Comparison of ENCODE assay signal across 15 cellular contexts in genomic region chr2:111668741-111669140, GRCh38.
DNase-seq lines count a peak whose midpoint lies in the region; ATAC-seq and TF ChIP-seq lines count a peak whose summit lies in the region.
"Had no signal": no experiment of that assay in that cellular context is flagged by ENCODE, and none has a peak within 500 bp of the region (broad histone marks: within the 10 kb centered on the region; RNA-seq: fewer than 3 reads in every experiment).

No MANE protein-coding gene starts in this region.

- H3K27me3 ChIP-seq in DND-41 (ENCODE audit: insufficient read depth, low read length, poor library complexity) (no peaks in the 10 kb centered on the region), GM23248 (replicated peaks; ENCODE audit: insufficient read depth) (no peaks in the 10 kb centered on the region), BE2C (no peaks in the 10 kb centered on the region)
- H3K27me3 ChIP-seq: BLaER1 treated with 17β-estradiol and CSF1 and Interleukin-3, amounts not matched to agents 10 nM and 100 nM had no signal

- H3K36me3 ChIP-seq in DND-41 (ENCODE audit: insufficient read depth, low read length): no peaks in the 10 kb centered on the region
- H3K36me3 ChIP-seq in OCI-LY7 (ENCODE audit: insufficient read depth, low read length): peaks cover 19% of the 10 kb centered on the region
- H3K36me3 ChIP-seq in GM23248 (ENCODE audit: low read depth): no peaks in the 10 kb centered on the region
- no peaks in the 10 kb centered on the region for H3K36me3 ChIP-seq in BE2C
- H3K36me3 ChIP-seq: BLaER1 treated with 17β-estradiol and CSF1 and Interleukin-3, amounts not matched to agents 10 nM and 100 nM had no signal

- H3K9me3 ChIP-seq in DND-41 (ENCODE audit: insufficient read depth, low read length, severe bottlenecking): peaks cover 9% of the 10 kb centered on the region
- peaks cover 22% of the 10 kb centered on the region; the same call in 1 of the 2 replicates for H3K9me3 ChIP-seq in OCI-LY7 (ENCODE audit: low read length)
- no peaks in the 10 kb centered on the region for H3K9me3 ChIP-seq in GM23248 (ENCODE audit: low read depth)
- H3K9me3 ChIP-seq in BE2C: no peaks in the 10 kb centered on the region

- no peak overlapping the region for H3K4me3 Mint-ChIP-seq in osteocyte (ENCODE audit: unreplicated experiment)
- H3K4me3 Mint-ChIP-seq in immature natural killer cell: no peak overlapping the region

- no TSS peak for BruUV-seq in OCI-LY7 (replicated peaks; lab: Mats Ljungman, UMichigan)

- peak overlapping the region; percentile 96 for H3K27ac ChIP-seq in DND-41 (ENCODE audit: low read length)
- H3K27ac ChIP-seq in OCI-LY7 (ENCODE audit: low read depth, low read length, poor library complexity, severe bottlenecking): peak overlapping the region; percentile 96
- H3K27ac ChIP-seq in GM23248: no peak overlapping the region
- H3K27ac ChIP-seq: SK-N-MC had no signal

- H3K9me3 Mint-ChIP-seq in osteocyte (ENCODE audit: unreplicated experiment) (no peaks in the 10 kb centered on the region), immature natural killer cell (no peaks in the 10 kb centered on the region)

- DNase-seq in DND-41 (peak; percentile 3), OCI-LY7 (ENCODE audit: low spot score) (no peak), ecto neural progenitor cell (ENCODE audit: low spot score) (peak; percentile 9), osteocyte (ENCODE audit: extremely low spot score, unreplicated experiment) (peak; percentile 34), GM23248 (no peak), H4 (ENCODE audit: low spot score) (no peak), immature natural killer cell (no peak), BE2C (no peak)
- DNase-seq: DMS79, KBM-7, NCI-H1694 treated with DMSO at 0.1 percent for 48 hours, SHP77 had no signal

- H3K9ac ChIP-seq in DND-41 (ENCODE audit: low read depth, low read length) (no peak overlapping the region), GM23248 (no peak overlapping the region)

- TF ChIP-seq CTCF in DND-41 (IDR thresholded peaks at IDR 0.05; ENCODE audit: borderline replicate concordance, extremely low read depth, low read length, poor library complexity, severe bottlenecking): no peak
- TF ChIP-seq CTCF in OCI-LY7 (conservative IDR thresholded peaks at IDR 0.05; ENCODE audit: low read length): no peak
- TF ChIP-seq CTCF in osteocyte (IDR thresholded peaks at IDR 0.05): no peak
- no peak for TF ChIP-seq CTCF in BE2C (IDR thresholded peaks at IDR 0.05; ENCODE audit: low read depth, low read length)

- no peaks in the 10 kb centered on the region for H3K9me2 ChIP-seq in OCI-LY7 (ENCODE audit: insufficient read depth, low read length)
- H3K9me2 ChIP-seq in GM23248 (ENCODE audit: insufficient read depth): no peaks in the 10 kb centered on the region

- H3K4me1 ChIP-seq in DND-41 (ENCODE audit: insufficient read depth, low read length) (peaks cover 47% of the 10 kb centered on the region), OCI-LY7 (ENCODE audit: insufficient read depth, low read length, poor library complexity, severe bottlenecking) (peaks cover 49% of the 10 kb centered on the region), GM23248 (ENCODE audit: insufficient read depth) (no peaks in the 10 kb centered on the region), BE2C (no peaks in the 10 kb centered on the region)

- no peaks in the 10 kb centered on the region for H3K36me3 Mint-ChIP-seq in osteocyte (ENCODE audit: unreplicated experiment)
- no peaks in the 10 kb centered on the region for H3K36me3 Mint-ChIP-seq in immature natural killer cell

- CTCF ChIA-PET in OCI-LY7 (lab: Charles Lee; ENCODE audit: unreplicated experiment): no interaction called here

- H3K79me2 ChIP-seq in DND-41 (ENCODE audit: insufficient read depth, low read length) (no peaks in the 10 kb centered on the region), OCI-LY7 (ENCODE audit: insufficient read depth, low read depth, low read length) (no peaks in the 10 kb centered on the region), GM23248 (ENCODE audit: insufficient read depth) (no peaks in the 10 kb centered on the region)

- intact Hi-C loops in OCI-LY7 (cut with micrococcal nuclease; ENCODE audit: unreplicated experiment): no loop called here

- peaks cover under 1% of the 10 kb centered on the region; the same call in 1 of the 2 replicates for H3F3A ChIP-seq in GM23248 (ENCODE audit: insufficient read depth)

- H3K4me2 ChIP-seq in DND-41 (ENCODE audit: insufficient read depth, low read length): no peak overlapping the region
- H3K4me2 ChIP-seq in OCI-LY7 (ENCODE audit: low read length): no peak overlapping the region
- no peak overlapping the region for H3K4me2 ChIP-seq in GM23248 (ENCODE audit: unreplicated experiment)

- no peak for ATAC-seq in DND-41 (ENCODE audit: insufficient read depth, low read depth)
- ATAC-seq: HCT116 had no signal

- H4K20me1 ChIP-seq in DND-41 (ENCODE audit: insufficient read depth, low read length) (no peaks in the 10 kb centered on the region), OCI-LY7 (ENCODE audit: insufficient read depth, low read length) (no peaks in the 10 kb centered on the region), GM23248 (ENCODE audit: insufficient read depth) (no peaks in the 10 kb centered on the region)
- H4K20me1 ChIP-seq: BLaER1 treated with 17β-estradiol and CSF1 and Interleukin-3, amounts not matched to agents 10 nM and 100 nM had no signal

- no peak overlapping the region for H3K27ac Mint-ChIP-seq in osteocyte (ENCODE audit: unreplicated experiment)
- peak overlapping the region in 1 of 6 donors; percentile 12 for H3K27ac Mint-ChIP-seq in immature natural killer cell

- H3K4me3 ChIP-seq in DND-41 (ENCODE audit: low read depth in 1 of 2, low read length in 2 of 2) (no peak overlapping the region), OCI-LY7 (ENCODE audit: low read depth, low read length, poor library complexity, severe bottlenecking) (no peak overlapping the region), GM23248 (no peak overlapping the region), BE2C (ENCODE audit: low read depth, low read length) (no peak overlapping the region)
- H3K4me3 ChIP-seq: BLaER1 treated with 17β-estradiol and CSF1 and Interleukin-3, amounts not matched to agents 10 nM and 100 nM; SK-N-MC had no signal

- POLR2A ChIA-PET in OCI-LY7 (lab: Charles Lee): interaction anchor here (1.0 to 2.0 kb wide), 2 partner anchors 11 to 36 kb away, joined by 3 to 5 read pairs; no protein-coding TSS in a partner anchor

- in situ Hi-C loops in GM23248 (cut with MboI): loop anchor here (25.0 kb wide), 1 partner anchor 181 kb away; no protein-coding TSS in a partner anchor

- H2AFZ ChIP-seq in DND-41 (ENCODE audit: low read depth, low read length): no peak overlapping the region
- no peak overlapping the region; the same call in 1 of the 2 replicates for H2AFZ ChIP-seq in OCI-LY7 (ENCODE audit: low read length)
- no peak overlapping the region for H2AFZ ChIP-seq in GM23248

- WGBS in GM23248 (ENCODE audit: low coverage in 1 of 2, low lambda C conversion rate in 2 of 2, missing lambda C conversion rate in 2 of 2), 2 experiments: 90 to 94% methylated on average over 5 of the region's 5 CpGs

- H3K4me1 Mint-ChIP-seq in osteocyte (ENCODE audit: unreplicated experiment) (peaks cover 11% of the 10 kb centered on the region), immature natural killer cell (no peaks in the 10 kb centered on the region)

- H3K27me3 Mint-ChIP-seq in osteocyte (ENCODE audit: unreplicated experiment): no peaks in the 10 kb centered on the region
- peaks cover 0 to 3% (median 0%) of the 10 kb centered on the region in 3 donors for H3K27me3 Mint-ChIP-seq in immature natural killer cell (ENCODE audit: low read depth in 3 of 3)

Comparison
In these comparisons a context has a peak if more than half of its experiments do, and no peak if none do; other contexts are left out.
1. DNase-seq: peak in DND-41 (single experiment), ecto neural progenitor cell (single experiment) and osteocyte (single experiment); none in OCI-LY7 (single experiment), GM23248 (single experiment), H4 (single experiment), immature natural killer cell (0 of 3) and BE2C (single experiment).